Comparison of ENCODE assay signal across 16 cellular contexts in the genomic region with DNA sequence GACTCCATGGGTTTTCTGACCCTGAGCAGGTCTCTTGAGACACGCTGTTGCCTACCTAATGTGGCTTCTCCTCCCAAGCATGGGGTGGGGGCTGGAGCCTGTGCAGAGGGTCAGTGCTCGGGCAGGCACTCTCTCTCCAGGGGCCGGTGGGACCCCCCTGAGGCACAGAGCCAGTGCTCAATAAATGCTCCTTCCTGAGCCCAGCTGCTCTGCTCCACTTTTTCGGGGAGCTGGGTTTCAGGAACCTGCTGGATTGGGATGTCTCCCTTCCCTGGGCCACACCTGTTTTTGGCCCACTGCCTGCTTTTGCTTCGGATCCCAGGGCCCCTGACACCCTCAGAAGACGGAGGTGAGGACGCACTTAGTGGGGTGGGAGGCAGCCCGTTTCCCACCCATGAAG. TPM values are rescaled to one million over a fixed set of nuclear protein-coding genes. Genes with fewer than 3 reads are reported as not detected.
DNase-seq lines count a peak whose midpoint lies in the region; ATAC-seq, FAIRE-seq and TF ChIP-seq lines count a peak whose summit lies in the region.
"Had no signal": no experiment of that assay in that cellular context is flagged by ENCODE, and none has a peak within 500 bp of the region (broad histone marks: within the 10 kb centered on the region; RNA-seq: fewer than 3 reads in every experiment).

No MANE protein-coding gene starts in this region.

- intact Hi-C loops in HCT116 (cut with micrococcal nuclease) (no loop called here), K562 (cut with micrococcal nuclease) (no loop called here)

- peaks cover 17% of the 10 kb centered on the region for H3K36me3 Mint-ChIP-seq in nephron (ENCODE audit: low read depth)

- 0 out of 22 replicates have a peak overlapping the region, but pooled peaks of 1 of the 11 experiments have one; percentile 96 for H3K27ac ChIP-seq in BLaER1 treated with 17β-estradiol and CSF1 and Interleukin-3, amounts not matched to agents 10 nM and 100 nM
- peak overlapping the region; percentile 100 for H3K27ac ChIP-seq in HCT116 (ENCODE audit: low read depth, low read length)
- peak overlapping the region; percentile 8; the same call in 1 of the 3 replicates for H3K27ac ChIP-seq in K562 (ENCODE audit: extremely low read depth, low read depth, low read length)
- H3K27ac ChIP-seq in coronary artery: peak overlapping the region in 1 of 2 donors; percentile 93
- H3K27ac ChIP-seq in foreskin keratinocyte: no peak overlapping the region
- H3K27ac ChIP-seq: brain microvascular endothelial cell had no signal

- peak overlapping the region; percentile 76 to 86 (median 86) for H3K4me3 Mint-ChIP-seq in nephron

- no peaks in the 10 kb centered on the region for H3K9me3 ChIP-seq in BLaER1 treated with 17β-estradiol and CSF1 and Interleukin-3, amounts not matched to agents 10 nM and 100 nM (replicated peaks in 1 of 11)
- no peaks in the 10 kb centered on the region for H3K9me3 ChIP-seq in HCT116 (ENCODE audit: control insufficient read depth in 1 of 2, insufficient read depth in 1 of 2, low read depth in 1 of 2, low read length in 2 of 2)
- no peaks in the 10 kb centered on the region for H3K9me3 ChIP-seq in K562 (replicated peaks; ENCODE audit: control insufficient read depth, insufficient read depth, low read depth, low read length)
- H3K9me3 ChIP-seq: pancreas had no signal

- no peaks in the 10 kb centered on the region for H3K9me3 Mint-ChIP-seq in nephron

- TF ChIP-seq POLR2A in HCT116 (IDR thresholded peaks at IDR 0.05; ENCODE audit: borderline replicate concordance, extremely low read depth, insufficient read depth, insufficient read length) (no peak), K562 (conservative IDR thresholded peaks at IDR 0.05) (no peak)

- BruUV-seq in HCT116 (replicated peaks; lab: Mats Ljungman, UMichigan) (no TSS peak), K562 (replicated peaks; lab: Mats Ljungman, UMichigan) (no TSS peak)

- no peak for TF ChIP-seq EP300 in K562 (IDR thresholded peaks at IDR 0.05; ENCODE audit: low read length)

- H3K9me1 ChIP-seq in K562 (ENCODE audit: control insufficient read depth, insufficient read depth, low read length): peaks cover 4% of the 10 kb centered on the region

- H3K79me2 ChIP-seq in HCT116 (ENCODE audit: insufficient read depth, low read length) (peaks cover 39% of the 10 kb centered on the region; the same call in 1 of the 2 replicates), K562 (ENCODE audit: control insufficient read depth, insufficient read depth, low read length) (peaks cover 35% of the 10 kb centered on the region)

- H3K4me1 ChIP-seq in BLaER1 treated with 17β-estradiol and CSF1 and Interleukin-3, amounts not matched to agents 10 nM and 100 nM: peaks cover 43 to 63% (median 50%) of the 10 kb centered on the region in 10 experiments
- H3K4me1 ChIP-seq in HCT116 (ENCODE audit: control insufficient read depth in 1 of 2, insufficient read depth in 2 of 2, low read length in 2 of 2) (peaks cover 16 to 29% of the 10 kb centered on the region in 2 experiments), K562 (replicated peaks in 1 of 2; ENCODE audit: control insufficient read depth in 2 of 2, insufficient read depth in 2 of 2, low read length in 2 of 2) (peaks cover 13 to 73% of the 10 kb centered on the region in 2 experiments; a peak in 4 of 5 replicates), foreskin keratinocyte (no peaks in the 10 kb centered on the region)

- no peaks in the 10 kb centered on the region for H3K9me2 ChIP-seq in HCT116 (ENCODE audit: insufficient read depth)

- ATAC-seq in HCT116 (no peak), K562 (no peak), foreskin keratinocyte (no peak)
- ATAC-seq: pancreas had no signal

- POLR2A ChIA-PET in HCT116 (lab: Charles Lee) (interaction anchor here (1.2 to 1.6 kb wide), 2 partner anchors 17 to 118 kb away, joined by 3 read pairs; no protein-coding TSS in a partner anchor), K562 (lab: Yijun Ruan, JAX) (interaction anchor here (0.5 to 15.9 kb wide), 11 partner anchors 12 to 122 kb away, joined by 3 to 169 read pairs (median 4); partner anchors contain the start of genes ACOX1, TEN1 and TRIM47)

- peaks cover 41 to 64% (median 54%) of the 10 kb centered on the region in 11 experiments for H3K36me3 ChIP-seq in BLaER1 treated with 17β-estradiol and CSF1 and Interleukin-3, amounts not matched to agents 10 nM and 100 nM
- peaks cover 24 to 40% of the 10 kb centered on the region in 2 experiments for H3K36me3 ChIP-seq in HCT116 (ENCODE audit: control insufficient read depth in 1 of 2, insufficient read depth in 2 of 2, low read length in 2 of 2)
- peaks cover 64% of the 10 kb centered on the region; the same call in 2 of the 3 replicates for H3K36me3 ChIP-seq in K562 (ENCODE audit: control insufficient read depth, insufficient read depth, low read length)

- no peak for TF ChIP-seq CTCF in HCT116 (IDR thresholded peaks at IDR 0.05 in 2 of 3, conservative IDR thresholded peaks at IDR 0.05 in 1 of 3; ENCODE audit: borderline replicate concordance in 1 of 3, insufficient read depth in 1 of 3, low read depth in 2 of 3, low read length in 2 of 3)
- no peak for TF ChIP-seq CTCF in K562 (IDR thresholded peaks at IDR 0.05 in 2 of 3, conservative IDR thresholded peaks at IDR 0.05 in 1 of 3; ENCODE audit: insufficient read depth in 2 of 3, low read depth in 1 of 3, low read length in 3 of 3)
- TF ChIP-seq CTCF in nephron (IDR thresholded peaks at IDR 0.05; ENCODE audit: unreplicated experiment in 3 of 3): no peak
- no peak for TF ChIP-seq CTCF in coronary artery (IDR thresholded peaks at IDR 0.05)
- TF ChIP-seq CTCF in foreskin keratinocyte (conservative IDR thresholded peaks at IDR 0.05): no peak

- peaks cover 2 to 24% (median 20%) of the 10 kb centered on the region in 11 experiments; a peak in 17 of 22 replicates for H4K20me1 ChIP-seq in BLaER1 treated with 17β-estradiol and CSF1 and Interleukin-3, amounts not matched to agents 10 nM and 100 nM
- H4K20me1 ChIP-seq in HCT116 (ENCODE audit: insufficient read depth) (no peaks in the 10 kb centered on the region), K562 (replicated peaks; ENCODE audit: control insufficient read depth, insufficient read depth, low read length) (no peaks in the 10 kb centered on the region)

- peak overlapping the region in 9 of 11 experiments; percentile 84 to 100 (median 93); a peak in 8 of 22 replicates for H3K4me2 ChIP-seq in BLaER1 treated with 17β-estradiol and CSF1 and Interleukin-3, amounts not matched to agents 10 nM and 100 nM
- no peak overlapping the region for H3K4me2 ChIP-seq in HCT116 (ENCODE audit: low read length)
- no peak overlapping the region for H3K4me2 ChIP-seq in K562 (ENCODE audit: insufficient read depth, low read length)

- in situ Hi-C loops in K562 (cut with MboI): no loop called here

- no peak for FAIRE-seq in K562 (lab: Jason Lieb, UNC)
- FAIRE-seq: pancreas had no signal

- H2AFZ ChIP-seq in HCT116 (ENCODE audit: low read depth, low read length, poor library complexity, severe bottlenecking): no peak overlapping the region
- no peak overlapping the region for H2AFZ ChIP-seq in K562 (ENCODE audit: low read depth, low read length)

- no peaks in the 10 kb centered on the region for H3K27me3 Mint-ChIP-seq in nephron (ENCODE audit: low read depth)

- WGBS in K562 (ENCODE audit: insufficient coverage, low coverage, missing lambda C conversion rate): 89% methylated on average over 6 of the region's 8 CpGs

- TF ChIP-seq RAD21 in HCT116 (IDR thresholded peaks at IDR 0.05; ENCODE audit: low read depth): no peak
- TF ChIP-seq RAD21 in K562 (CRISPR knock-in tag; conservative IDR thresholded peaks at IDR 0.05 in 1 of 2, IDR thresholded peaks at IDR 0.05 in 1 of 2): no peak

- CTCF ChIA-PET in HCT116 (lab: Charles Lee): no interaction called here
- CTCF ChIA-PET in K562 (lab: Yijun Ruan, JAX; ENCODE audit: low intra/inter-chr PET ratio): no interaction called here

- no peaks in the 10 kb centered on the region for H3K27me3 ChIP-seq in BLaER1 treated with 17β-estradiol and CSF1 and Interleukin-3, amounts not matched to agents 10 nM and 100 nM
- no peaks in the 10 kb centered on the region for H3K27me3 ChIP-seq in HCT116 (ENCODE audit: insufficient read depth, low read length)
- no peaks in the 10 kb centered on the region for H3K27me3 ChIP-seq in K562 (ENCODE audit: control insufficient read depth in 2 of 2, insufficient read depth in 2 of 2, low read length in 2 of 2)
- H3K27me3 ChIP-seq in foreskin keratinocyte: no peaks in the 10 kb centered on the region
- H3K27me3 ChIP-seq: brain microvascular endothelial cell, pancreas had no signal

- DNase-seq in HCT116 (ENCODE audit: low read depth, low spot score): no peak
- DNase-seq in K562 (ENCODE audit: extremely low read depth in 1 of 4, low spot score in 3 of 4): no peak
- DNase-seq in coronary artery (ENCODE audit: low spot score): no peak
- DNase-seq in NCI-H2081 (lab: John Stamatoyannopoulos, UW): no peak
- no peak for DNase-seq in foreskin keratinocyte
- DNase-seq: activated CD4-positive, alpha-beta T cell treated with anti-CD3 and anti-CD28 coated beads for 1 hour; brain microvascular endothelial cell; effector memory CD4-positive, alpha-beta T cell; EL; foreskin fibroblast; NCI-H1930; NCI-H69 had no signal

- peaks cover 23% of the 10 kb centered on the region for H3K4me1 Mint-ChIP-seq in nephron

- no peak overlapping the region for H3K4me3 ChIP-seq in BLaER1 treated with 17β-estradiol and CSF1 and Interleukin-3, amounts not matched to agents 10 nM and 100 nM
- H3K4me3 ChIP-seq in HCT116 (replicated peaks in 1 of 2; ENCODE audit: low read depth in 1 of 2, low read length in 2 of 2): no peak overlapping the region
- no peak overlapping the region for H3K4me3 ChIP-seq in K562
- no peak overlapping the region for H3K4me3 ChIP-seq in coronary artery
- H3K4me3 ChIP-seq: pancreas had no signal

- H3K9ac ChIP-seq in BLaER1 treated with 17β-estradiol and CSF1 and Interleukin-3, amounts not matched to agents 10 nM and 100 nM: peak overlapping the region in 7 of 11 experiments; percentile 10 to 99 (median 95); a peak in 12 of 22 replicates
- no peak overlapping the region for H3K9ac ChIP-seq in HCT116 (ENCODE audit: low read length)
- peak overlapping the region in 1 of 2 experiments; percentile 27; a peak in 2 of 4 replicates for H3K9ac ChIP-seq in K562 (ENCODE audit: insufficient read depth in 1 of 2, low read depth in 2 of 2, low read length in 2 of 2)

- RAD21 ChIA-PET in HCT116 (lab: Charles Lee; ENCODE audit: low non-redundant PET in 1 of 2, low total read pairs in 2 of 2, uncharacterized antibody in 2 of 2, unreplicated experiment in 2 of 2): no interaction called here

- peak overlapping the region in 2 of 3 experiments; percentile 81 to 90 for H3K27ac Mint-ChIP-seq in nephron

RNA-seq across cellular contexts. Expression of gene TRIM65, which starts 1.3 kb away (rescaled TPM):
- total RNA-seq in HCT116 (2021; ENCODE audit: unreplicated experiment) (53.0 TPM), K562 (2014; rRNA removed) (34.3 and 47.5 TPM in 2 replicates), K562 (2014; rRNA removed; fragmentation: Illumina TruSeq; extraction: Trizol) (16.2 and 20.0 TPM in 2 replicates), K562 (2015; rRNA removed; fragmentation: Illumina TruSeq; extraction: Trizol) (26.6 and 28.2 TPM in 2 replicates), K562 (2021) (45.5 and 45.7 TPM in 2 replicates), foreskin keratinocyte (17.6 and 20.9 TPM in 2 replicates)
- 26.3 and 29.9 TPM in 2 replicates for polyA plus RNA-seq in HCT116 (2012)
- 19.3 and 28.3 TPM in 2 replicates for total RNA-seq in K562 (2011; cell fraction: chromatin; rRNA removed; ENCODE audit: low replicate concordance)
- 19.3 and 26.6 TPM in 2 replicates for total RNA-seq in K562 (2011; cell fraction: nucleolus; rRNA removed)
- total RNA-seq in K562 (2011; cell fraction: nucleoplasm; rRNA removed): 25.9 and 39.3 TPM in 2 replicates
- polyA plus RNA-seq in K562 (2011; rRNA removed) (19.5 and 22.1 TPM in 2 replicates), K562 (2014; fragmentation: Illumina TruSeq; extraction: Trizol) (22.9 and 26.1 TPM in 2 replicates), K562 (2014; fragmentation: Nextera tagmentation; extraction: Ambion mirVana) (1 to 10 TPM; 2.8 to 5.8 TPM), K562 (2014; rRNA removed) (33.7 and 34.1 TPM in 2 replicates), foreskin keratinocyte (12.4 and 12.8 TPM in 2 replicates)
- 25.9 and 37.2 TPM in 2 replicates for polyA plus RNA-seq in K562 (2011; cell fraction: cytosol; rRNA removed)
- polyA plus RNA-seq in K562 (2011; cell fraction: nucleus; rRNA removed): 20.7 and 27.8 TPM in 2 replicates
- 26.3 and 33.8 TPM in 2 replicates for polyA plus RNA-seq in K562 (2012)
- polyA minus RNA-seq in K562 (2011; rRNA and poly(A)+ RNA removed): 6.3 and 7.0 TPM in 2 replicates
- 14.6 and 24.0 TPM in 2 replicates for polyA minus RNA-seq in K562 (2011; cell fraction: cytosol; rRNA and poly(A)+ RNA removed)
- 6.7 and 8.7 TPM in 2 replicates for polyA minus RNA-seq in K562 (2011; cell fraction: nucleus; rRNA and poly(A)+ RNA removed)

RNA-seq across cellular contexts. Expression of gene MRPL38, which starts 6.6 kb away (rescaled TPM):
- total RNA-seq in HCT116 (2021; ENCODE audit: unreplicated experiment): 219 TPM
- polyA plus RNA-seq in HCT116 (2012): 114 and 130 TPM in 2 replicates
- 88.0 and 309 TPM in 2 replicates for total RNA-seq in K562 (2011; cell fraction: chromatin; rRNA removed; ENCODE audit: low replicate concordance)
- total RNA-seq in K562 (2011; cell fraction: nucleolus; rRNA removed): 283 and 294 TPM in 2 replicates
- 137 and 171 TPM in 2 replicates for total RNA-seq in K562 (2011; cell fraction: nucleoplasm; rRNA removed)
- total RNA-seq in K562 (2014; rRNA removed): 48.5 and 75.0 TPM in 2 replicates
- 27.8 and 35.4 TPM in 2 replicates for total RNA-seq in K562 (2014; rRNA removed; fragmentation: Illumina TruSeq; extraction: Trizol)
- 72.6 and 73.6 TPM in 2 replicates for total RNA-seq in K562 (2015; rRNA removed; fragmentation: Illumina TruSeq; extraction: Trizol)
- 154 and 155 TPM in 2 replicates for total RNA-seq in K562 (2021)
- polyA plus RNA-seq in K562 (2011; rRNA removed): 43.6 and 104 TPM in 2 replicates
- polyA plus RNA-seq in K562 (2011; cell fraction: cytosol; rRNA removed): 59.5 and 89.1 TPM in 2 replicates
- polyA plus RNA-seq in K562 (2011; cell fraction: nucleus; rRNA removed): 334 and 446 TPM in 2 replicates
- polyA plus RNA-seq in K562 (2012): 66.7 and 93.4 TPM in 2 replicates
- polyA plus RNA-seq in K562 (2014; fragmentation: Illumina TruSeq; extraction: Trizol): 63.6 and 69.3 TPM in 2 replicates
- 10 to 100 TPM in 1 of 2 experiments, 1 to 10 TPM in 1; 4.5 to 13.6 TPM for polyA plus RNA-seq in K562 (2014; fragmentation: Nextera tagmentation; extraction: Ambion mirVana)
- 74.0 and 77.0 TPM in 2 replicates for polyA plus RNA-seq in K562 (2014; rRNA removed)
- polyA minus RNA-seq in K562 (2011; rRNA and poly(A)+ RNA removed): 14.0 and 20.7 TPM in 2 replicates
- polyA minus RNA-seq in K562 (2011; cell fraction: cytosol; rRNA and poly(A)+ RNA removed): 44.3 and 58.0 TPM in 2 replicates
- 68.3 and 81.8 TPM in 2 replicates for polyA minus RNA-seq in K562 (2011; cell fraction: nucleus; rRNA and poly(A)+ RNA removed)
- 78.1 and 82.0 TPM in 2 replicates for total RNA-seq in foreskin keratinocyte
- polyA plus RNA-seq in foreskin keratinocyte: 77.8 and 81.8 TPM in 2 replicates

RNA-seq across cellular contexts. Expression of gene TRIM47, which starts 19.7 kb away (rescaled TPM):
- 86.7 TPM for total RNA-seq in HCT116 (2021; ENCODE audit: unreplicated experiment)
- polyA plus RNA-seq in HCT116 (2012): 49.9 and 67.2 TPM in 2 replicates
- 3.4 and 21.0 TPM in 2 replicates for total RNA-seq in K562 (2011; cell fraction: chromatin; rRNA removed; ENCODE audit: low replicate concordance)
- total RNA-seq in K562 (2011; cell fraction: nucleolus; rRNA removed): 13.6 and 18.0 TPM in 2 replicates
- total RNA-seq in K562 (2011; cell fraction: nucleoplasm; rRNA removed): 5.5 and 10.1 TPM in 2 replicates
- total RNA-seq in K562 (2014; rRNA removed): 4.0 and 4.6 TPM in 2 replicates
- total RNA-seq in K562 (2014; rRNA removed; fragmentation: Illumina TruSeq; extraction: Trizol): 1.0 and 1.1 TPM in 2 replicates
- total RNA-seq in K562 (2015; rRNA removed; fragmentation: Illumina TruSeq; extraction: Trizol): 3.9 and 4.3 TPM in 2 replicates
- 5.8 and 6.1 TPM in 2 replicates for total RNA-seq in K562 (2021)
- 3.2 and 5.6 TPM in 2 replicates for polyA plus RNA-seq in K562 (2011; rRNA removed)
- 5.1 and 9.1 TPM in 2 replicates for polyA plus RNA-seq in K562 (2011; cell fraction: cytosol; rRNA removed)
- 15.5 and 18.6 TPM in 2 replicates for polyA plus RNA-seq in K562 (2011; cell fraction: nucleus; rRNA removed)
- polyA plus RNA-seq in K562 (2012): 4.2 and 6.8 TPM in 2 replicates
- 1.9 and 3.4 TPM in 2 replicates for polyA plus RNA-seq in K562 (2014; fragmentation: Illumina TruSeq; extraction: Trizol)
- polyA plus RNA-seq in K562 (2014; fragmentation: Nextera tagmentation; extraction: Ambion mirVana): under 1 TPM; 0.56 to 0.63 TPM
- 3.7 and 5.5 TPM in 2 replicates for polyA plus RNA-seq in K562 (2014; rRNA removed)
- 1.9 and 2.6 TPM in 2 replicates for polyA minus RNA-seq in K562 (2011; rRNA and poly(A)+ RNA removed)
- 4.6 and 5.6 TPM in 2 replicates for polyA minus RNA-seq in K562 (2011; cell fraction: cytosol; rRNA and poly(A)+ RNA removed)
- polyA minus RNA-seq in K562 (2011; cell fraction: nucleus; rRNA and poly(A)+ RNA removed): 8.6 and 9.2 TPM in 2 replicates
- 41.4 and 55.6 TPM in 2 replicates for total RNA-seq in foreskin keratinocyte
- 49.7 and 50.2 TPM in 2 replicates for polyA plus RNA-seq in foreskin keratinocyte
- polyA plus RNA-seq: CD14-positive monocyte had no signal

RNA-seq across cellular contexts. Expression of gene FBF1, which starts 42.8 kb away (rescaled TPM):
- total RNA-seq in HCT116 (2021; ENCODE audit: unreplicated experiment): 22.8 TPM
- 10.1 and 10.6 TPM in 2 replicates for polyA plus RNA-seq in HCT116 (2012)
- total RNA-seq in K562 (2011; cell fraction: chromatin; rRNA removed; ENCODE audit: low replicate concordance): 56.4 and 138 TPM in 2 replicates
- total RNA-seq in K562 (2011; cell fraction: nucleolus; rRNA removed): 62.1 and 85.9 TPM in 2 replicates
- 55.3 and 58.6 TPM in 2 replicates for total RNA-seq in K562 (2011; cell fraction: nucleoplasm; rRNA removed)
- total RNA-seq in K562 (2014; rRNA removed): 14.5 and 14.8 TPM in 2 replicates
- total RNA-seq in K562 (2014; rRNA removed; fragmentation: Illumina TruSeq; extraction: Trizol): 5.2 and 5.4 TPM in 2 replicates
- total RNA-seq in K562 (2015; rRNA removed; fragmentation: Illumina TruSeq; extraction: Trizol): 7.5 and 7.7 TPM in 2 replicates
- total RNA-seq in K562 (2021): 10.6 and 14.7 TPM in 2 replicates
- 10.2 and 11.1 TPM in 2 replicates for polyA plus RNA-seq in K562 (2011; rRNA removed)
- polyA plus RNA-seq in K562 (2011; cell fraction: cytosol; rRNA removed): 5.8 and 10.5 TPM in 2 replicates
- 54.5 and 90.0 TPM in 2 replicates for polyA plus RNA-seq in K562 (2011; cell fraction: nucleus; rRNA removed)
- polyA plus RNA-seq in K562 (2012): 9.0 and 13.6 TPM in 2 replicates
- polyA plus RNA-seq in K562 (2014; fragmentation: Illumina TruSeq; extraction: Trizol): 5.3 and 5.6 TPM in 2 replicates
- polyA plus RNA-seq in K562 (2014; fragmentation: Nextera tagmentation; extraction: Ambion mirVana): under 1 TPM; 0.46 to 0.55 TPM
- polyA plus RNA-seq in K562 (2014; rRNA removed): 11.9 and 14.9 TPM in 2 replicates
- 13.1 and 15.0 TPM in 2 replicates for polyA minus RNA-seq in K562 (2011; rRNA and poly(A)+ RNA removed)
- polyA minus RNA-seq in K562 (2011; cell fraction: cytosol; rRNA and poly(A)+ RNA removed): 6.8 and 10.3 TPM in 2 replicates
- polyA minus RNA-seq in K562 (2011; cell fraction: nucleus; rRNA and poly(A)+ RNA removed): 27.5 and 29.6 TPM in 2 replicates
- 8.8 and 12.6 TPM in 2 replicates for total RNA-seq in foreskin keratinocyte
- 5.3 TPM in 2 replicates for polyA plus RNA-seq in foreskin keratinocyte

RNA-seq across cellular contexts. Expression of gene WBP2, which starts 42.9 kb away (rescaled TPM):
- total RNA-seq in HCT116 (2021; ENCODE audit: unreplicated experiment) (132 TPM), K562 (2014; rRNA removed) (25.2 and 35.8 TPM in 2 replicates), K562 (2014; rRNA removed; fragmentation: Illumina TruSeq; extraction: Trizol) (18.1 and 22.9 TPM in 2 replicates), K562 (2015; rRNA removed; fragmentation: Illumina TruSeq; extraction: Trizol) (13.8 and 16.2 TPM in 2 replicates), K562 (2021) (63.5 and 74.3 TPM in 2 replicates), foreskin keratinocyte (38.6 and 42.2 TPM in 2 replicates)
- polyA plus RNA-seq in HCT116 (2012): 184 and 186 TPM in 2 replicates
- 86.2 and 163 TPM in 2 replicates for total RNA-seq in K562 (2011; cell fraction: chromatin; rRNA removed; ENCODE audit: low replicate concordance)
- 82.5 and 95.5 TPM in 2 replicates for total RNA-seq in K562 (2011; cell fraction: nucleolus; rRNA removed)
- total RNA-seq in K562 (2011; cell fraction: nucleoplasm; rRNA removed): 79.1 and 87.2 TPM in 2 replicates
- polyA plus RNA-seq in K562 (2011; rRNA removed) (20.0 and 81.3 TPM in 2 replicates), K562 (2014; fragmentation: Illumina TruSeq; extraction: Trizol) (68.6 and 96.0 TPM in 2 replicates), K562 (2014; fragmentation: Nextera tagmentation; extraction: Ambion mirVana) (1 to 10 TPM; 2.2 to 3.7 TPM), K562 (2014; rRNA removed) (30.9 and 33.1 TPM in 2 replicates), foreskin keratinocyte (73.9 and 74.2 TPM in 2 replicates)
- 25.6 and 40.9 TPM in 2 replicates for polyA plus RNA-seq in K562 (2011; cell fraction: cytosol; rRNA removed)
- polyA plus RNA-seq in K562 (2011; cell fraction: nucleus; rRNA removed): 60.4 and 70.3 TPM in 2 replicates
- 83.9 and 158 TPM in 2 replicates for polyA plus RNA-seq in K562 (2012)
- polyA minus RNA-seq in K562 (2011; rRNA and poly(A)+ RNA removed): 25.4 and 47.1 TPM in 2 replicates
- 45.1 and 49.2 TPM in 2 replicates for polyA minus RNA-seq in K562 (2011; cell fraction: cytosol; rRNA and poly(A)+ RNA removed)
- 30.4 and 43.1 TPM in 2 replicates for polyA minus RNA-seq in K562 (2011; cell fraction: nucleus; rRNA and poly(A)+ RNA removed)

Comparison
In these comparisons a context has a peak if more than half of its experiments do, and no peak if none do; other contexts are left out.
1. H3K4me2 ChIP-seq: peak in BLaER1 treated with 17β-estradiol and CSF1 and Interleukin-3, amounts not matched to agents 10 nM and 100 nM (9 of 11); none in HCT116 (single experiment) and K562 (single experiment).